12 cellular contexts compared by ENCODE assay signal in the genomic region with DNA sequence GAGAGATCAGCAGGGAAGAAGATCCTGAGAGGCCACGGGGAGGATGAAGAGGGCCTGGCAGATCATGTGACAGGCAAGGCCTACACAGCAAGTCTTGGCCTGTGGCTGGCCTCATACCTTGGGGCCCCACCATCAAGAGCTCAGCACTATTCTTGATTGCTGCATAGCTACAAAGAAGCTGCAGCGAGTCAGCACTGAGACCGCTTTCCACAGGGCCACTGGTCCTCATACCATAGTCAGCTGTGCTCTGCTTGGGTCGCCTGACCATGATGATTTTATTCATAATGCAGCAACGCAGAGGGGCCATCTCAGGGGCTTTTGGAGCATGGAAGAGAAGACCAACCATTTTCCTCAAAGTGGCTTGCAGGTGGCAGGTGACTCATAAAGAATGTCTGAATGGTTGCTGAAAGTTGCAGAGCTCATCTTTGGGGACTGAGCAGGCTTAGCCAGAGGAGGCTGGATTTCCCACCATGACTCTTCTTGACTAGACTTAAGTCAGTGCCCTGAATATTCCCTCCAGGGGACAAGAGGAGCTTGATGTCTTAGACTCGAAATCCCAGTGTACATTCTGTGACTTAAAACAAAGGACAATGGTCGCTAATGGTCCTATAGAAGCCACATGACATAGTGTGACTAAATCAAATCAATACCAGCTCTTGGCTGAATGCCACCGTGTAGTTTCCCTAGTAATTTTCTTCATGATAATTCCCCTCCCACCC. TPM values are rescaled to one million over a fixed set of nuclear protein-coding genes. Genes with fewer than 3 reads are reported as not detected.
DNase-seq lines count a peak whose midpoint lies in the region; ATAC-seq, FAIRE-seq and TF ChIP-seq lines count a peak whose summit lies in the region.
"Not testable (repeated sequence)": the region's sequence is repeated elsewhere in the genome, so short reads cannot be mapped to it uniquely, and the experiment has no call there.
"Had no signal": no experiment of that assay in that cellular context is flagged by ENCODE, and none has a peak within 500 bp of the region (broad histone marks: within the 10 kb centered on the region; RNA-seq: fewer than 3 reads in every experiment).

No MANE protein-coding gene starts in this region.

- not testable (repeated sequence) for H2BK120ac ChIP-seq in H1 (replicated peaks; ENCODE audit: low read depth, low read length)

- not testable (repeated sequence) for H3K4ac ChIP-seq in H1 (replicated peaks; ENCODE audit: insufficient read length, low read depth, low read length)

- not testable (repeated sequence) for H3K9me3 Mint-ChIP-seq in activated T-cell treated with anti-CD3 and anti-CD28 coated beads, Interleukin-2, amount 50 U/mL, for 4 hours; stimulated activated naive B cell treated with anti-CD40 and anti-IgM and Interleukin-4, amounts not matched to agents 10 μg/mL and 1 μg/mL and 100 μg/mL, for 72 hours

- not testable (repeated sequence) for H3K27ac ChIP-seq in H1 (ENCODE audit: low read depth, low read length)

- not testable (repeated sequence) for H3K56ac ChIP-seq in H1 (replicated peaks; ENCODE audit: insufficient read length, low read depth, low read length)

- H2AK5ac ChIP-seq in H1 (ENCODE audit: low read depth, low read length), result not testable (repeated sequence)

- CTCF ChIA-PET in H1 (lab: Charles Lee; ENCODE audit: partially characterized antibody), result not testable (repeated sequence)

- not testable (repeated sequence) for H2BK12ac ChIP-seq in H1 (ENCODE audit: low read depth, low read length)

- not testable (repeated sequence) for H3K9me3 ChIP-seq in H1 (ENCODE audit: insufficient read depth in 2 of 2, low read depth in 1 of 2, low read length in 1 of 2)

- H4K20me1 ChIP-seq in H1 (replicated peaks in 1 of 2; ENCODE audit: control insufficient read depth in 1 of 2, insufficient read depth in 2 of 2, low read length in 2 of 2), result not testable (repeated sequence)

- not testable (repeated sequence) for H3K23ac ChIP-seq in H1 (ENCODE audit: insufficient read length)

- not testable (repeated sequence) for H3K4me3 ChIP-seq in H1 (ENCODE audit: extremely low read depth in 1 of 4, insufficient read depth in 2 of 4, low read depth in 3 of 4, low read length in 4 of 4)

- not testable (repeated sequence) for H2BK20ac ChIP-seq in H1 (ENCODE audit: low read length)

- TF ChIP-seq RAD21 in H1 (IDR thresholded peaks at IDR 0.05 in 1 of 2, conservative IDR thresholded peaks at IDR 0.05 in 1 of 2; ENCODE audit: low read depth in 2 of 2, low read length in 2 of 2), result not testable (repeated sequence)

- H3K79me2 ChIP-seq in H1 (ENCODE audit: control insufficient read depth in 1 of 2, insufficient read depth in 2 of 2, low read length in 2 of 2), result not testable (repeated sequence)

- not testable (repeated sequence) for H3K4me1 Mint-ChIP-seq in activated T-cell treated with anti-CD3 and anti-CD28 coated beads, Interleukin-2, amount 50 U/mL, for 4 hours (ENCODE audit: low read depth); stimulated activated naive B cell treated with anti-CD40 and anti-IgM and Interleukin-4, amounts not matched to agents 10 μg/mL and 1 μg/mL and 100 μg/mL, for 72 hours

- H3K36me3 ChIP-seq in H1 (ENCODE audit: control insufficient read depth in 2 of 4, insufficient read depth in 4 of 4, low read length in 3 of 4), result not testable (repeated sequence)

- not testable (repeated sequence) for H3K27me3 ChIP-seq in H1 (replicated peaks in 1 of 4; ENCODE audit: control insufficient read depth in 3 of 4, extremely low read depth in 1 of 4, insufficient read depth in 3 of 4, low read length in 3 of 4)

- not testable (repeated sequence) for H2BK5ac ChIP-seq in H1 (ENCODE audit: low read depth, low read length)

- H2BK15ac ChIP-seq in H1 (ENCODE audit: low read length), result not testable (repeated sequence)

- H3K27ac Mint-ChIP-seq in stimulated activated naive B cell treated with anti-CD40 and anti-IgM and Interleukin-4, amounts not matched to agents 10 μg/mL and 1 μg/mL and 100 μg/mL, for 72 hours, result not testable (repeated sequence)

- TF ChIP-seq POLR2A in H1 (IDR thresholded peaks at IDR 0.05; ENCODE audit: control extremely low read depth in 1 of 2, low read depth in 2 of 2, low read length in 2 of 2), result not testable (repeated sequence)

- H3K18ac ChIP-seq in H1 (ENCODE audit: extremely low read depth, low read length), result not testable (repeated sequence)

- H4K91ac ChIP-seq in H1 (replicated peaks; ENCODE audit: insufficient read length, low read length), result not testable (repeated sequence)

- H3K79me1 ChIP-seq in H1 (ENCODE audit: low read depth, low read length), result not testable (repeated sequence)

- not testable (repeated sequence) for DNase-seq in activated T-cell treated with anti-CD3 and anti-CD28 coated beads, Interleukin-2, amount 50 U/mL, for 4 hours; H1 (ENCODE audit: low read depth in 1 of 2, low spot score in 2 of 2); stimulated activated naive B cell treated with anti-CD40 and anti-IgM and Interleukin-4, amounts not matched to agents 10 μg/mL and 1 μg/mL and 100 μg/mL, for 72 hours

- WGBS in H1 (ENCODE audit: extremely low coverage in 1 of 2, insufficient coverage in 1 of 2, insufficient read length in 1 of 2, insufficient replicate concordance in 2 of 2, low coverage in 1 of 2, low lambda C conversion rate in 2 of 2, missing lambda C conversion rate in 1 of 2), 2 experiments, result no CpG with 5 or more reads among the region's 8 CpGs

- not testable (repeated sequence) for H3K14ac ChIP-seq in H1 (ENCODE audit: insufficient read length)

- H3K27me3 Mint-ChIP-seq in activated T-cell treated with anti-CD3 and anti-CD28 coated beads, Interleukin-2, amount 50 U/mL, for 4 hours (ENCODE audit: low read depth); stimulated activated naive B cell treated with anti-CD40 and anti-IgM and Interleukin-4, amounts not matched to agents 10 μg/mL and 1 μg/mL and 100 μg/mL, for 72 hours: not testable (repeated sequence)

- POLR2A ChIA-PET in H1 (lab: Charles Lee; ENCODE audit: partially characterized antibody), result not testable (repeated sequence)

- not testable (repeated sequence) for H3K23me2 ChIP-seq in H1 (ENCODE audit: low read depth, low read length)

- H2AFZ ChIP-seq in H1 (ENCODE audit: low read length), result not testable (repeated sequence)

- not testable (repeated sequence) for H3K4me2 ChIP-seq in H1 (ENCODE audit: insufficient read depth in 1 of 2, low read depth in 2 of 2, low read length in 2 of 2)

- FAIRE-seq in H1 (lab: Jason Lieb, UNC), result peak; percentile 90

- H3K36me3 Mint-ChIP-seq in activated T-cell treated with anti-CD3 and anti-CD28 coated beads, Interleukin-2, amount 50 U/mL, for 4 hours (ENCODE audit: insufficient read depth); stimulated activated naive B cell treated with anti-CD40 and anti-IgM and Interleukin-4, amounts not matched to agents 10 μg/mL and 1 μg/mL and 100 μg/mL, for 72 hours: not testable (repeated sequence)

- H4K5ac ChIP-seq in H1 (ENCODE audit: insufficient read length, low read depth, low read length), result not testable (repeated sequence)

- not testable (repeated sequence) for TF ChIP-seq EP300 in H1 (IDR thresholded peaks at IDR 0.05; ENCODE audit: borderline replicate concordance in 1 of 2, low read depth in 2 of 2, low read length in 2 of 2)

- not testable (repeated sequence) for H3K4me3 Mint-ChIP-seq in activated T-cell treated with anti-CD3 and anti-CD28 coated beads, Interleukin-2, amount 50 U/mL, for 4 hours; stimulated activated naive B cell treated with anti-CD40 and anti-IgM and Interleukin-4, amounts not matched to agents 10 μg/mL and 1 μg/mL and 100 μg/mL, for 72 hours

- not testable (repeated sequence) for TF ChIP-seq CTCF in H1 (IDR thresholded peaks at IDR 0.05; ENCODE audit: control extremely low read depth in 1 of 3, insufficient read depth in 1 of 3, low read depth in 1 of 3, low read length in 3 of 3)

- H4K8ac ChIP-seq in H1 (ENCODE audit: extremely low read depth, insufficient read depth, low read length), result not testable (repeated sequence)

- ATAC-seq in GM18870 (IDR thresholded peaks at IDR 0.05; ENCODE audit: unreplicated experiment) (peak; percentile 46), GM21723 (IDR thresholded peaks at IDR 0.05; ENCODE audit: unreplicated experiment) (peak; percentile 55), HG02870 (IDR thresholded peaks at IDR 0.05; ENCODE audit: unreplicated experiment) (peak; percentile 45), HG03378 (IDR thresholded peaks at IDR 0.05; ENCODE audit: unreplicated experiment) (peak; percentile 45)
- ATAC-seq in activated T-cell treated with anti-CD3 and anti-CD28 coated beads, Interleukin-2, amount 50 U/mL, for 4 hours, result peak; percentile 52 to 63
- peak; percentile 79 for ATAC-seq in stimulated activated naive B cell treated with anti-CD40 and anti-IgM and Interleukin-4, amounts not matched to agents 10 μg/mL and 1 μg/mL and 100 μg/mL, for 72 hours (replicated peaks)

- H3K9ac ChIP-seq in H1 (replicated peaks in 1 of 4; ENCODE audit: extremely low read depth in 1 of 4, low read depth in 3 of 4, low read length in 3 of 4), result not testable (repeated sequence)

- H3K4me1 ChIP-seq in H1 (replicated peaks in 1 of 4; ENCODE audit: control insufficient read depth in 3 of 4, insufficient read depth in 4 of 4, low read length in 3 of 4), result not testable (repeated sequence)

RNA-seq across cellular contexts. Expression of a gene that starts 2.0 kb away (rescaled TPM):
- total RNA-seq in activated T-cell treated with anti-CD3 and anti-CD28 coated beads, Interleukin-2, amount 50 U/mL, for 4 hours, result not detected
- not detected in 2 replicates for total RNA-seq in H1 (2021; fragmentation: NEBNext Ultra II Directional; extraction: Animal tissue kit (Norgen Biotek cat#: 25700))
- not detected in 2 replicates for polyA plus RNA-seq in H1 (2011; rRNA removed)
- polyA plus RNA-seq in H1 (2011; cell fraction: cytosol; rRNA removed), result not detected
- not detected for polyA plus RNA-seq in H1 (2011; cell fraction: nucleus; rRNA removed)
- polyA plus RNA-seq in H1 (2012, experiment 1 of 2), result 0.20 TPM in 1 of 4 replicates, not detected in the others
- not detected for polyA plus RNA-seq in H1 (2012, experiment 2 of 2)
- not detected for polyA plus RNA-seq in H1 (2013, experiment 1 of 2)
- not detected for polyA plus RNA-seq in H1 (2013, experiment 2 of 2)
- polyA minus RNA-seq in H1 (2011; rRNA and poly(A)+ RNA removed), result not detected in 2 replicates
- polyA minus RNA-seq in H1 (2011; cell fraction: cytosol; rRNA and poly(A)+ RNA removed), result not detected
- polyA minus RNA-seq in H1 (2011; cell fraction: nucleus; rRNA and poly(A)+ RNA removed), result not detected
- total RNA-seq: GM23248, IMR-90, M059J, Peyer's patch, SJSA1 had no signal
- polyA plus RNA-seq: GM23248, IMR-90 had no signal

RNA-seq across cellular contexts. Expression of a gene that starts 10.9 kb away (rescaled TPM):
- total RNA-seq in activated T-cell treated with anti-CD3 and anti-CD28 coated beads, Interleukin-2, amount 50 U/mL, for 4 hours, result 10 to 100 TPM; 45.9 to 51.4 (median 50.9) TPM
- total RNA-seq in H1 (2021; fragmentation: NEBNext Ultra II Directional; extraction: Animal tissue kit (Norgen Biotek cat#: 25700)), result 22.5 and 25.5 TPM in 2 replicates
- 19.0 and 25.5 TPM in 2 replicates for polyA plus RNA-seq in H1 (2011; rRNA removed)
- polyA plus RNA-seq in H1 (2011; cell fraction: cytosol; rRNA removed), result 31.0 TPM
- polyA plus RNA-seq in H1 (2011; cell fraction: nucleus; rRNA removed), result 49.7 TPM
- 23.7 to 32.2 TPM (median 28.6 TPM) in 4 replicates for polyA plus RNA-seq in H1 (2012, experiment 1 of 2)
- polyA plus RNA-seq in H1 (2012, experiment 2 of 2), result 24.4 TPM
- 18.0 TPM for polyA plus RNA-seq in H1 (2013, experiment 1 of 2)
- polyA plus RNA-seq in H1 (2013, experiment 2 of 2), result 17.6 TPM
- polyA minus RNA-seq in H1 (2011; rRNA and poly(A)+ RNA removed), result 17.6 and 26.2 TPM in 2 replicates
- 12.8 TPM for polyA minus RNA-seq in H1 (2011; cell fraction: cytosol; rRNA and poly(A)+ RNA removed)
- 21.7 TPM for polyA minus RNA-seq in H1 (2011; cell fraction: nucleus; rRNA and poly(A)+ RNA removed)

RNA-seq across cellular contexts. Expression of a gene that starts 46.4 kb away (rescaled TPM):
- total RNA-seq in activated T-cell treated with anti-CD3 and anti-CD28 coated beads, Interleukin-2, amount 50 U/mL, for 4 hours, result not detected
- not detected in 2 replicates for total RNA-seq in H1 (2021; fragmentation: NEBNext Ultra II Directional; extraction: Animal tissue kit (Norgen Biotek cat#: 25700))
- polyA plus RNA-seq in H1 (2011; rRNA removed), result not detected in 2 replicates
- polyA plus RNA-seq in H1 (2011; cell fraction: cytosol; rRNA removed), result not detected
- polyA plus RNA-seq in H1 (2011; cell fraction: nucleus; rRNA removed), result not detected
- polyA plus RNA-seq in H1 (2012, experiment 1 of 2), result 0.09 to 0.13 TPM in 2 of 4 replicates, not detected in the others
- polyA plus RNA-seq in H1 (2012, experiment 2 of 2), result not detected
- polyA plus RNA-seq in H1 (2013, experiment 1 of 2), result not detected
- not detected for polyA plus RNA-seq in H1 (2013, experiment 2 of 2)
- polyA minus RNA-seq in H1 (2011; rRNA and poly(A)+ RNA removed), result not detected in 2 replicates
- polyA minus RNA-seq in H1 (2011; cell fraction: cytosol; rRNA and poly(A)+ RNA removed), result not detected
- polyA minus RNA-seq in H1 (2011; cell fraction: nucleus; rRNA and poly(A)+ RNA removed), result not detected
- total RNA-seq: GM23248, IMR-90, M059J, Peyer's patch, SJSA1 had no signal
- polyA plus RNA-seq: GM23248, IMR-90 had no signal
